In genomic region chr17:63277629-63278028, GRCh38 we compare ENCODE assay signal across 18 cellular contexts.
"Had no signal": no experiment of that assay in that cellular context is flagged by ENCODE, and none has a peak within 500 bp of the region (broad histone marks: within the 10 kb centered on the region; RNA-seq: fewer than 3 reads in every experiment).

No MANE protein-coding gene starts in this region.

- FAIRE-seq: kidney had no signal

- ATAC-seq: activated CD4-positive, alpha-beta T cell treated with anti-CD3 and anti-CD28 coated beads for 36 hours; activated CD8-positive, alpha-beta T cell treated with anti-CD3 and anti-CD28 coated beads for 36 hours; activated T-helper 17 cell treated with anti-CD3 and anti-CD28 coated beads, Interleukin-2, amount 50 U/mL, for 72 hours; heart left ventricle; stimulated activated naive B cell treated with anti-CD40 and anti-IgM and Interleukin-4, amounts not matched to agents 10 μg/mL and 1 μg/mL and 100 μg/mL, for 72 hours had no signal

- DNase-seq: activated CD4-positive, alpha-beta T cell treated with anti-CD3 and anti-CD28 coated beads for 36 hours; activated CD8-positive, alpha-beta T cell treated with anti-CD3 and anti-CD28 coated beads for 36 hours; activated naive CD4-positive, alpha-beta T cell treated with anti-CD3 and anti-CD28 coated beads for 36 hours; adrenal gland; dermis blood vessel endothelial cell; erythroblast; foreskin melanocyte; heart left ventricle; kidney; left ventricle myocardium inferior; naive B cell; stimulated activated CD4-positive, alpha-beta T cell treated with anti-CD3 and anti-CD28 coated beads, Interleukin-2, amount 100 ng/mL, for 24 hours; stimulated activated naive B cell treated with anti-CD40 and anti-IgM and Interleukin-4, amounts not matched to agents 10 μg/mL and 1 μg/mL and 100 μg/mL, for 72 hours; transverse colon had no signal

- H3K9me3 ChIP-seq: adrenal gland, left ventricle myocardium inferior, right atrium auricular region, SJSA1, transverse colon had no signal

- H3K36me3 ChIP-seq: adrenal gland, heart left ventricle, left ventricle myocardium inferior, right atrium auricular region, SJSA1, transverse colon had no signal

- H3K4me3 ChIP-seq: adrenal gland, heart left ventricle, left ventricle myocardium inferior, right atrium auricular region, SJSA1, transverse colon had no signal

- H3K4me1 ChIP-seq: right atrium auricular region, transverse colon had no signal

- H3K27me3 ChIP-seq: adrenal gland, heart left ventricle, right atrium auricular region, SJSA1, transverse colon had no signal

- H3K27ac ChIP-seq: adrenal gland, left ventricle myocardium inferior, right atrium auricular region, SJSA1, transverse colon, VCaP had no signal
